Comparison of ENCODE assay signal across 8 cellular contexts in the genomic region with DNA sequence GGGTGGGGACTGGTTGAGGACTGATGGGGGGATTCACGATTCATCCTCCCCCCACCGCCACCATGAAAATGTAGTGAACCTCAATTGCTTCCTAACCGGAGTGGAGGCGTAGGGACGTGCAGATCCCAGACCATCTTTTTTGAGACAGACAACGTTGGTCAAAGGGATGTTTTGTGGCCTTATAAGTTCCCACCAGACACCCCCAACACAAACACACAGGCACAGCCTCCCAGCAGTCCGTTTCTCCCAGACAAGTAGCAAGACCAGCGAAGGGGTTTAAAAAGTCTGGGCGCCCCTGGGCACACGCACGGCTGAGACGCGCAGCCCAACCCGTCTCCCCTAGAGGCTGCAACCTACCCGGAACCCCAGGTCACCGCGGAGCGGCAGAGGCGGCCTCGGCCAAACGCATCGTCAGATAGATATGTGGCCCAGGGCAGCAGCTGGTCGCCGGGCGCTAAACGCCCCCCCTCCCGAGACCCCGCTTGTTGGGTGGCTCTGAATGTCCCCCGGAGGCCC. TPM values are rescaled to one million over a fixed set of nuclear protein-coding genes. Genes with fewer than 3 reads are reported as not detected.
DNase-seq lines count a peak whose midpoint lies in the region; ATAC-seq, FAIRE-seq and TF ChIP-seq lines count a peak whose summit lies in the region.
"Had no signal": no experiment of that assay in that cellular context is flagged by ENCODE, and none has a peak within 500 bp of the region (broad histone marks: within the 10 kb centered on the region; RNA-seq: fewer than 3 reads in every experiment).

No MANE protein-coding gene starts in this region.

- H4K8ac ChIP-seq in H1 (ENCODE audit: extremely low read depth, insufficient read depth, low read length) (no peak overlapping the region), trophoblast cell (ENCODE audit: low read depth, low read length) (no peak overlapping the region)

- H3K27ac ChIP-seq in MM.1S (ENCODE audit: low read length): no peak overlapping the region
- no peak overlapping the region for H3K27ac ChIP-seq in H1 (ENCODE audit: low read depth, low read length)
- H3K27ac ChIP-seq in trophoblast cell (ENCODE audit: low read depth, low read length): no peak overlapping the region
- H3K27ac ChIP-seq in CD4-positive, alpha-beta memory T cell (ENCODE audit: low read depth, low read length): no peak overlapping the region

- H3K36me3 ChIP-seq in MM.1S (replicated peaks; ENCODE audit: insufficient read depth, low read length) (no peaks in the 10 kb centered on the region), H1 (ENCODE audit: control insufficient read depth in 2 of 4, insufficient read depth in 4 of 4, low read length in 3 of 4) (peaks cover 0 to 4% (median 0%) of the 10 kb centered on the region in 4 experiments; a peak in 2 of 8 replicates), trophoblast cell (ENCODE audit: control insufficient read depth in 1 of 2, insufficient read depth in 2 of 2, low read length in 2 of 2) (no peaks in the 10 kb centered on the region)
- H3K36me3 ChIP-seq in CD4-positive, alpha-beta memory T cell (ENCODE audit: insufficient read depth, low read length): no peaks in the 10 kb centered on the region

- no peaks in the 10 kb centered on the region for H3K79me1 ChIP-seq in H1 (ENCODE audit: low read depth, low read length)
- H3K79me1 ChIP-seq in trophoblast cell (ENCODE audit: low read length): no peaks in the 10 kb centered on the region

- peak overlapping the region in 4 of 8 donors; percentile 46 to 77 (median 63) for H3K4me3 Mint-ChIP-seq in CD4-positive, alpha-beta memory T cell

- 5% methylated on average over 24 of the region's 29 CpGs; no CpG with 5 or more reads in 1 of the 2 experiments for WGBS in H1 (ENCODE audit: extremely low coverage in 1 of 2, insufficient coverage in 1 of 2, insufficient read length in 1 of 2, insufficient replicate concordance in 2 of 2, low coverage in 1 of 2, low lambda C conversion rate in 2 of 2, missing lambda C conversion rate in 1 of 2), 2 experiments
- no CpG with 5 or more reads among the region's 29 CpGs for WGBS in trophoblast cell (ENCODE audit: extremely low coverage, insufficient coverage, insufficient read length)

- no peak for TF ChIP-seq EP300 in H1 (IDR thresholded peaks at IDR 0.05; ENCODE audit: borderline replicate concordance in 1 of 2, low read depth in 2 of 2, low read length in 2 of 2)

- peaks cover 0 to 2% (median 0%) of the 10 kb centered on the region in 8 donors for H3K9me3 Mint-ChIP-seq in CD4-positive, alpha-beta memory T cell

- no peaks in the 10 kb centered on the region for H3K9me3 ChIP-seq in MM.1S (replicated peaks; ENCODE audit: insufficient read depth, low read length)
- H3K9me3 ChIP-seq in H1 (ENCODE audit: insufficient read depth in 2 of 2, low read depth in 1 of 2, low read length in 1 of 2): no peaks in the 10 kb centered on the region
- H3K9me3 ChIP-seq in trophoblast cell (ENCODE audit: insufficient read depth, low read depth, low read length): peaks cover 8% of the 10 kb centered on the region
- H3K9me3 ChIP-seq in CD4-positive, alpha-beta memory T cell (ENCODE audit: control insufficient read depth in 1 of 2, low read length in 2 of 2): no peaks in the 10 kb centered on the region

- H4K20me1 ChIP-seq in MM.1S (ENCODE audit: insufficient read depth, low read length) (no peaks in the 10 kb centered on the region), H1 (replicated peaks in 1 of 2; ENCODE audit: control insufficient read depth in 1 of 2, insufficient read depth in 2 of 2, low read length in 2 of 2) (peaks cover 22 to 24% of the 10 kb centered on the region in 2 experiments)

- no peak for FAIRE-seq in H1 (lab: Jason Lieb, UNC)
- FAIRE-seq: GM18507 had no signal

- CTCF ChIA-PET in H1 (lab: Charles Lee; ENCODE audit: partially characterized antibody): interaction anchor here (0.9 to 2.9 kb wide), 3 partner anchors 9 to 27 kb away, joined by 3 to 16 read pairs (median 4); no protein-coding TSS in a partner anchor
- CTCF ChIA-PET in CD4-positive, alpha-beta memory T cell (lab: Charles Lee; ENCODE audit: partially characterized antibody): no interaction called here

- no peak for TF ChIP-seq POLR2A in H1 (IDR thresholded peaks at IDR 0.05; ENCODE audit: control extremely low read depth in 1 of 2, low read depth in 2 of 2, low read length in 2 of 2)

- H4K5ac ChIP-seq in H1 (ENCODE audit: insufficient read length, low read depth, low read length): no peak overlapping the region

- H3K18ac ChIP-seq in H1 (ENCODE audit: extremely low read depth, low read length) (peak overlapping the region; percentile 71), trophoblast cell (ENCODE audit: low read length) (no peak overlapping the region)

- no peak overlapping the region for H3K27ac Mint-ChIP-seq in CD4-positive, alpha-beta memory T cell

- no peaks in the 10 kb centered on the region for H3K9me2 ChIP-seq in MM.1S (replicated peaks; ENCODE audit: insufficient read depth, low read length)

- POLR2A ChIA-PET in H1 (lab: Charles Lee; ENCODE audit: partially characterized antibody): interaction anchor here (1.0 kb wide), 1 partner anchor 9 kb away, joined by 3 read pairs; no protein-coding TSS in a partner anchor
- POLR2A ChIA-PET in CD4-positive, alpha-beta memory T cell (lab: Charles Lee; ENCODE audit: partially characterized antibody): no interaction called here

- H3K9ac ChIP-seq in MM.1S (ENCODE audit: low read length) (no peak overlapping the region), H1 (replicated peaks in 1 of 4; ENCODE audit: extremely low read depth in 1 of 4, low read depth in 3 of 4, low read length in 3 of 4) (no peak overlapping the region), trophoblast cell (ENCODE audit: low read length) (no peak overlapping the region)

- H3K4ac ChIP-seq in H1 (replicated peaks; ENCODE audit: insufficient read length, low read depth, low read length): no peak overlapping the region
- H3K4ac ChIP-seq in trophoblast cell (ENCODE audit: low read depth, low read length): no peak overlapping the region

- TF ChIP-seq CTCF in MM.1S (IDR thresholded peaks at IDR 0.05; ENCODE audit: low read length) (no peak), H1 (IDR thresholded peaks at IDR 0.05; ENCODE audit: control extremely low read depth in 1 of 3, insufficient read depth in 1 of 3, low read depth in 1 of 3, low read length in 3 of 3) (no peak)

- no peak overlapping the region for H2BK120ac ChIP-seq in H1 (replicated peaks; ENCODE audit: low read depth, low read length)
- H2BK120ac ChIP-seq in trophoblast cell (ENCODE audit: insufficient read depth, low read length, poor library complexity): no peak overlapping the region

- H4K91ac ChIP-seq in H1 (replicated peaks; ENCODE audit: insufficient read length, low read length) (no peak overlapping the region), trophoblast cell (ENCODE audit: low read depth, low read length) (no peak overlapping the region)

- H3K4me2 ChIP-seq in MM.1S (ENCODE audit: low read depth, low read length): 0 out of 2 replicates have a peak overlapping the region, but pooled peaks have one; percentile 9
- peak overlapping the region; percentile 59 to 83 for H3K4me2 ChIP-seq in H1 (ENCODE audit: insufficient read depth in 1 of 2, low read depth in 2 of 2, low read length in 2 of 2)
- peak overlapping the region; percentile 68 for H3K4me2 ChIP-seq in trophoblast cell (ENCODE audit: low read length)

- H3K23ac ChIP-seq in H1 (ENCODE audit: insufficient read length) (no peak overlapping the region), trophoblast cell (ENCODE audit: low read length) (no peak overlapping the region)

- TF ChIP-seq RAD21 in H1 (IDR thresholded peaks at IDR 0.05 in 1 of 2, conservative IDR thresholded peaks at IDR 0.05 in 1 of 2; ENCODE audit: low read depth in 2 of 2, low read length in 2 of 2): no peak

- intact Hi-C loops in CD4-positive, alpha-beta memory T cell (cut with micrococcal nuclease): no loop called here

- peaks cover 66% of the 10 kb centered on the region for H3K27me3 ChIP-seq in MM.1S (replicated peaks; ENCODE audit: insufficient read depth, low read length)
- peaks cover 91 to 100% (median 97%) of the 10 kb centered on the region in 4 experiments for H3K27me3 ChIP-seq in H1 (replicated peaks in 1 of 4; ENCODE audit: control insufficient read depth in 3 of 4, extremely low read depth in 1 of 4, insufficient read depth in 3 of 4, low read length in 3 of 4)
- peaks cover 98% of the 10 kb centered on the region for H3K27me3 ChIP-seq in trophoblast cell (ENCODE audit: insufficient read depth, low read length)
- H3K27me3 ChIP-seq in CD4-positive, alpha-beta memory T cell (ENCODE audit: insufficient read depth, low read length): peaks cover 24% of the 10 kb centered on the region

- H3K4me1 ChIP-seq in MM.1S (ENCODE audit: low read length) (no peaks in the 10 kb centered on the region), H1 (replicated peaks in 1 of 4; ENCODE audit: control insufficient read depth in 3 of 4, insufficient read depth in 4 of 4, low read length in 3 of 4) (peaks cover 10 to 49% (median 38%) of the 10 kb centered on the region in 4 experiments), trophoblast cell (ENCODE audit: control insufficient read depth in 1 of 2, insufficient read depth in 2 of 2, low read length in 2 of 2) (peaks cover 16 to 24% of the 10 kb centered on the region in 2 experiments)
- peaks cover 3% of the 10 kb centered on the region for H3K4me1 ChIP-seq in CD4-positive, alpha-beta memory T cell (ENCODE audit: insufficient read depth, low read length)

- H2BK20ac ChIP-seq in H1 (ENCODE audit: low read length): peak overlapping the region; percentile 61; the same call in 1 of the 2 replicates

- H3K36me3 Mint-ChIP-seq in CD4-positive, alpha-beta memory T cell: peaks cover 0 to 2% of the 10 kb centered on the region in 2 donors

- H3K23me2 ChIP-seq in H1 (ENCODE audit: low read depth, low read length): peaks cover 27% of the 10 kb centered on the region; the same call in 1 of the 2 replicates

- peaks cover 5 to 52% (median 19%) of the 10 kb centered on the region in 4 donors for H3K4me1 Mint-ChIP-seq in CD4-positive, alpha-beta memory T cell

- no peak overlapping the region for H4K12ac ChIP-seq in trophoblast cell (ENCODE audit: low read depth, low read length)

- H3K4me3 ChIP-seq in MM.1S (ENCODE audit: low read length) (no peak overlapping the region), H1 (ENCODE audit: extremely low read depth in 1 of 4, insufficient read depth in 2 of 4, low read depth in 3 of 4, low read length in 4 of 4) (peak overlapping the region; percentile 11 to 59 (median 30); a peak in 7 of 8 replicates), trophoblast cell (ENCODE audit: low read depth, low read length) (peak overlapping the region; percentile 65)
- H3K4me3 ChIP-seq in CD4-positive, alpha-beta memory T cell (ENCODE audit: low read length in 2 of 2): no peak overlapping the region

- H2AK5ac ChIP-seq in H1 (ENCODE audit: low read depth, low read length): peak overlapping the region; percentile 90; the same call in 1 of the 2 replicates
- no peak overlapping the region for H2AK5ac ChIP-seq in trophoblast cell (ENCODE audit: low read length)

- no peaks in the 10 kb centered on the region for H3K79me2 ChIP-seq in MM.1S (ENCODE audit: low read length)
- no peaks in the 10 kb centered on the region for H3K79me2 ChIP-seq in H1 (ENCODE audit: control insufficient read depth in 1 of 2, insufficient read depth in 2 of 2, low read length in 2 of 2)
- H3K79me2 ChIP-seq in trophoblast cell (ENCODE audit: control insufficient read depth, insufficient read depth, low read length, poor library complexity): no peaks in the 10 kb centered on the region

- H3K56ac ChIP-seq in H1 (replicated peaks; ENCODE audit: insufficient read length, low read depth, low read length): no peak overlapping the region

- H3K14ac ChIP-seq in H1 (ENCODE audit: insufficient read length) (no peak overlapping the region), trophoblast cell (ENCODE audit: low read length) (no peak overlapping the region)

- H2AFZ ChIP-seq in MM.1S (ENCODE audit: low read length) (no peak overlapping the region), H1 (ENCODE audit: low read length) (no peak overlapping the region), trophoblast cell (ENCODE audit: insufficient read depth, low read length, poor library complexity) (no peak overlapping the region)

- no peak for ATAC-seq in HG03039 (IDR thresholded peaks at IDR 0.05; ENCODE audit: unreplicated experiment)

- DNase-seq in ELF-1 (ENCODE audit: low read depth, low spot score) (peak; percentile 45), MM.1S (no peak), H1 (ENCODE audit: low read depth in 1 of 2, low spot score in 2 of 2) (peak in 1 of 2 experiments; percentile 63), trophoblast cell (no peak), DMS79 (lab: John Stamatoyannopoulos, UW) (no peak)
- DNase-seq in CD4-positive, alpha-beta memory T cell: no peak

- H2BK12ac ChIP-seq in H1 (ENCODE audit: low read depth, low read length) (peak overlapping the region; percentile 94; the same call in 1 of the 2 replicates), trophoblast cell (ENCODE audit: low read length) (no peak overlapping the region)

- peaks cover 48 to 50% of the 10 kb centered on the region in 2 donors for H3K27me3 Mint-ChIP-seq in CD4-positive, alpha-beta memory T cell

- no peaks in the 10 kb centered on the region for H3F3A ChIP-seq in MM.1S (ENCODE audit: insufficient read depth, low read length)

- 0 out of 2 replicates have a peak overlapping the region, but pooled peaks have one; percentile 35 for H2BK5ac ChIP-seq in H1 (ENCODE audit: low read depth, low read length)
- H2BK5ac ChIP-seq in trophoblast cell (ENCODE audit: low read depth, low read length, poor library complexity): no peak overlapping the region

- 0 out of 2 replicates have a peak overlapping the region, but pooled peaks have one; percentile 46 for H2BK15ac ChIP-seq in H1 (ENCODE audit: low read length)

RNA-seq across cellular contexts. Expression of a gene that starts 1.3 kb away (rescaled TPM):
- 0.89 and 1.2 TPM in 2 replicates for total RNA-seq in H1 (2021; fragmentation: NEBNext Ultra II Directional; extraction: Animal tissue kit (Norgen Biotek cat#: 25700))
- polyA plus RNA-seq in H1 (2011; rRNA removed): 0.38 and 0.64 TPM in 2 replicates
- polyA plus RNA-seq in H1 (2011; cell fraction: cytosol; rRNA removed): 0.54 TPM
- 0.74 TPM for polyA plus RNA-seq in H1 (2011; cell fraction: nucleus; rRNA removed)
- polyA plus RNA-seq in H1 (2012, experiment 1 of 2): 0.53 to 0.94 TPM (median 0.74 TPM) in 4 replicates
- polyA plus RNA-seq in H1 (2012, experiment 2 of 2): 0.68 TPM
- 1.9 TPM for polyA plus RNA-seq in H1 (2013, experiment 1 of 2)
- 1.9 TPM for polyA plus RNA-seq in H1 (2013, experiment 2 of 2)
- polyA minus RNA-seq in H1 (2011; rRNA and poly(A)+ RNA removed): 0.24 and 0.32 TPM in 2 replicates
- polyA minus RNA-seq in H1 (2011; cell fraction: cytosol; rRNA and poly(A)+ RNA removed): 0.88 TPM
- polyA minus RNA-seq in H1 (2011; cell fraction: nucleus; rRNA and poly(A)+ RNA removed): 1.9 TPM
- 0.06 and 0.10 TPM in 2 replicates for polyA plus RNA-seq in trophoblast cell (2013)
- total RNA-seq in CD4-positive, alpha-beta memory T cell: not detected
- not detected for polyA plus RNA-seq in CD4-positive, alpha-beta memory T cell

Comparison
In these comparisons a context has a peak if more than half of its experiments do, and no peak if none do; other contexts are left out.
1. H3K4me2 ChIP-seq: peak in every context shown above with its lines; median percentile 71 in H1; 68 in trophoblast cell; 9 in MM.1S.
2. H3K4me3 ChIP-seq: peak in H1 (4 of 4) and trophoblast cell (single experiment); none in MM.1S (single experiment) and CD4-positive, alpha-beta memory T cell (0 of 2).